Comparison of ENCODE assay signal across 41 cellular contexts in the genomic region with DNA sequence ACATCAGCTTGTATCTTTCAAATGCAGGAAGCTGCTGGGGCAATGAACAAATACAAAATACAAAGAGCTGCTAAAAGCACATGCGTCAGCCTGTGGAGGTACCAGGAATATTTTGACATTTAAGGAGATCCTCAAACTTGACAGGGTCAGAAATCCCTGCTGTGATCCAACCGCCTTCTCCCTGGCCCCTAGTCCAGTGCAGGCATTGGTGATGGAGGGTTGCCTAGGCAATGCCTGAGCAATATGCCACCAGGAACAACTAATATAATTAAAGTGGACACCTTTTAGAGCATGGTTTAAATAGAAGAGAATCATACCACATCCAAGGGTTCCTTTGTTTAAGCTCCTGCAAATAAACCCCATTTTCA. TPM values are rescaled to one million over a fixed set of nuclear protein-coding genes. Genes with fewer than 3 reads are reported as not detected.
"Had no signal": no experiment of that assay in that cellular context is flagged by ENCODE, and none has a peak within 500 bp of the region (broad histone marks: within the 10 kb centered on the region; RNA-seq: fewer than 3 reads in every experiment).

No MANE protein-coding gene starts in this region.

- H3K9me3 Mint-ChIP-seq: activated naive CD4-positive, alpha-beta T cell treated with anti-CD3 and anti-CD28 coated beads for 36 hours; activated naive CD8-positive, alpha-beta T cell treated with anti-CD3 and anti-CD28 coated beads for 36 hours; activated T-helper 1 cell treated with anti-CD3 and anti-CD28 coated beads, Interleukin-12 subunit alpha, Interleukin-12 subunit beta, Interleukin-2, Interleukin-4 antibody, amounts not matched to agents 30 ng/mL and 10 ng/mL and 1 ng/mL, durations not matched to agents 14 hours and 24 hours and 36 hours; natural killer cell; stimulated activated naive CD8-positive, alpha-beta T cell treated with anti-CD3 and anti-CD28 coated beads, Interleukin-15, amount 100 ng/mL, for 72 hours; type B pancreatic cell had no signal

- H3K4me1 ChIP-seq: adrenal gland, left lung, lower lobe of right lung, sigmoid colon, uterus had no signal

- H3K36me3 ChIP-seq: adrenal gland, esophagus squamous epithelium, heart right ventricle, left lung, lower lobe of right lung, sigmoid colon, uterus had no signal

- H3K4me1 Mint-ChIP-seq: activated naive CD8-positive, alpha-beta T cell treated with anti-CD3 and anti-CD28 coated beads for 36 hours; natural killer cell; stimulated activated memory B cell treated with anti-CD40 and anti-IgM and Interleukin-4, amounts not matched to agents 10 μg/mL and 1 μg/mL and 100 μg/mL, for 72 hours; stimulated activated naive CD8-positive, alpha-beta T cell treated with anti-CD3 and anti-CD28 coated beads, Interleukin-15, amount 100 ng/mL, for 72 hours had no signal

- H3K4me3 Mint-ChIP-seq: activated naive CD4-positive, alpha-beta T cell treated with anti-CD3 and anti-CD28 coated beads for 36 hours; activated naive CD8-positive, alpha-beta T cell treated with anti-CD3 and anti-CD28 coated beads for 36 hours; activated T-helper 1 cell treated with anti-CD3 and anti-CD28 coated beads, Interleukin-12 subunit alpha, Interleukin-12 subunit beta, Interleukin-2, Interleukin-4 antibody, amounts not matched to agents 30 ng/mL and 10 ng/mL and 1 ng/mL, durations not matched to agents 14 hours and 24 hours and 36 hours; natural killer cell; stimulated activated memory B cell treated with anti-CD40 and anti-IgM and Interleukin-4, amounts not matched to agents 10 μg/mL and 1 μg/mL and 100 μg/mL, for 72 hours; stimulated activated naive CD8-positive, alpha-beta T cell treated with anti-CD3 and anti-CD28 coated beads, Interleukin-15, amount 100 ng/mL, for 72 hours; type B pancreatic cell had no signal

- H3K9me3 ChIP-seq: adrenal gland, body of pancreas, esophagus squamous epithelium, heart right ventricle, left lung, lower lobe of right lung, sigmoid colon, uterus had no signal

- H3K27me3 ChIP-seq: adrenal gland, body of pancreas, esophagus squamous epithelium, heart right ventricle, left lung, sigmoid colon, uterus had no signal

- ATAC-seq: body of pancreas; heart right ventricle; left lung; lower lobe of right lung; natural killer cell; stimulated activated memory B cell treated with anti-CD40 and anti-IgM and Interleukin-4, amounts not matched to agents 10 μg/mL and 1 μg/mL and 100 μg/mL, for 72 hours; stimulated activated naive CD8-positive, alpha-beta T cell treated with anti-CD3 and anti-CD28 coated beads, Interleukin-15, amount 100 ng/mL, for 72 hours had no signal

- H3K27me3 Mint-ChIP-seq: stimulated activated naive CD8-positive, alpha-beta T cell treated with anti-CD3 and anti-CD28 coated beads, Interleukin-15, amount 100 ng/mL, for 72 hours; type B pancreatic cell had no signal

- H3K4me3 ChIP-seq: adrenal gland, body of pancreas, esophagus squamous epithelium, heart right ventricle, left lung, lower lobe of right lung, sigmoid colon, uterus had no signal

- FAIRE-seq: colon, endometrium, islet of Langerhans, small intestine, TTC549 had no signal

- H3K27ac ChIP-seq: adrenal gland, body of pancreas, epithelial cell of prostate, esophagus squamous epithelium, heart right ventricle, left lung, lower lobe of right lung, sigmoid colon, uterus, VCaP had no signal

- H3K27ac Mint-ChIP-seq: activated naive CD4-positive, alpha-beta T cell treated with anti-CD3 and anti-CD28 coated beads for 36 hours; activated naive CD8-positive, alpha-beta T cell treated with anti-CD3 and anti-CD28 coated beads for 36 hours; activated T-helper 1 cell treated with anti-CD3 and anti-CD28 coated beads, Interleukin-12 subunit alpha, Interleukin-12 subunit beta, Interleukin-2, Interleukin-4 antibody, amounts not matched to agents 30 ng/mL and 10 ng/mL and 1 ng/mL, durations not matched to agents 14 hours and 24 hours and 36 hours; natural killer cell; stimulated activated memory B cell treated with anti-CD40 and anti-IgM and Interleukin-4, amounts not matched to agents 10 μg/mL and 1 μg/mL and 100 μg/mL, for 72 hours; stimulated activated naive CD8-positive, alpha-beta T cell treated with anti-CD3 and anti-CD28 coated beads, Interleukin-15, amount 100 ng/mL, for 72 hours; type B pancreatic cell had no signal

- DNase-seq: activated CD4-positive, alpha-beta T cell treated with anti-CD3 and anti-CD28 coated beads for 4 hours; activated CD4-positive, alpha-beta T cell treated with anti-CD3 and anti-CD28 coated beads, Interleukin-2, amount 50 U/mL, for 4 hours; activated CD8-positive, alpha-beta memory T cell treated with anti-CD3 and anti-CD28 coated beads for 24 hours; activated effector memory CD4-positive, alpha-beta T cell treated with anti-CD3 and anti-CD28 coated beads, Interleukin-2, amount 50 U/mL, for 16 hours; activated naive CD4-positive, alpha-beta T cell treated with anti-CD3 and anti-CD28 coated beads for 36 hours; activated naive CD8-positive, alpha-beta T cell treated with anti-CD3 and anti-CD28 coated beads for 36 hours; activated T-cell treated with anti-CD3 and anti-CD28 coated beads, Interleukin-2, amount 50 U/mL, for 1 hour; adrenal gland; aorta; body of pancreas; dermis blood vessel endothelial cell; effector CD4-positive, alpha-beta T cell; esophagus squamous epithelium; foreskin melanocyte; heart right ventricle; left lung; lower lobe of right lung; mesenchymal stem cell; natural killer cell; sigmoid colon; small intestine; stimulated activated CD4-positive, alpha-beta T cell treated with anti-CD3 and anti-CD28 coated beads, Interleukin-1b, Interleukin-23, amount 100 ng/mL, for 48 hours; stimulated activated CD4-positive, alpha-beta T cell treated with anti-CD3 and anti-CD28 coated beads, Interleukin-4, amount 100 ng/mL, for 4 hours; stimulated activated CD8-positive, alpha-beta memory T cell treated with anti-CD3 and anti-CD28 coated beads, Interleukin-4, amount 100 ng/mL, for 48 hours; stimulated activated naive CD8-positive, alpha-beta T cell treated with anti-CD3 and anti-CD28 coated beads, Interleukin-15, amount 100 ng/mL, for 72 hours; substantia nigra; T-helper 9 cell; uterus had no signal

- H3K36me3 Mint-ChIP-seq: activated naive CD8-positive, alpha-beta T cell treated with anti-CD3 and anti-CD28 coated beads for 36 hours; natural killer cell; stimulated activated memory B cell treated with anti-CD40 and anti-IgM and Interleukin-4, amounts not matched to agents 10 μg/mL and 1 μg/mL and 100 μg/mL, for 72 hours; type B pancreatic cell had no signal

RNA-seq across cellular contexts. Expression of a gene that starts 33.8 kb away (rescaled TPM):
- total RNA-seq: activated naive CD4-positive, alpha-beta T cell treated with anti-CD3 and anti-CD28 coated beads for 36 hours; activated naive CD8-positive, alpha-beta T cell treated with anti-CD3 and anti-CD28 coated beads for 36 hours; activated T-helper 1 cell treated with anti-CD3 and anti-CD28 coated beads, Interleukin-12 subunit alpha, Interleukin-12 subunit beta, Interleukin-2, Interleukin-4 antibody, amounts not matched to agents 30 ng/mL and 10 ng/mL and 1 ng/mL, durations not matched to agents 14 hours and 24 hours and 36 hours; adrenal gland; aorta; body of pancreas; dermis blood vessel endothelial cell; esophagus squamous epithelium; glomerular endothelial cell; heart right ventricle; left lung; lower lobe of right lung; mononuclear cell; natural killer cell; osteoblast; posterior vena cava; sigmoid colon; uterus had no signal
